ENCODE assay signal across 22 cellular contexts in the genomic region with DNA sequence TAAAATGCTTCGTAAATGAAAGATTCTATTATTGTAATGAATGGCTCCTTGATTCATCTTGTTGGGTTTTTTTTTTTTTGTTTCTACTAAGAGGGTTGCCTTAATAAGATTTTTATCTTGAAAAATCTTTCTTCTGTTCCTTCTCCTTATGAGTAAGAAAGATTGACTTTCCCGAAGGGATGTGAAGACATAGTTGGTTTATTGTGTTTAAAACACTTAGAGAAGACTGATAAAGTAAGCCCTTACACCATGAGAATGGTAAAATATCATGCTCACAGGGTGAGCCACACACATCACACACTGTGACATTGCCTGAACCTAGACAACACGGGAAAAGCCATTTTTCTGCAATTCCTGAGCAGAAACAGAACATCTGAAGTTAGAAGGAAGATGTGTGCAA.
"Had no signal": no experiment of that assay in that cellular context is flagged by ENCODE, and none has a peak within 500 bp of the region (broad histone marks: within the 10 kb centered on the region; RNA-seq: fewer than 3 reads in every experiment).

No MANE protein-coding gene starts in this region.

- DNase-seq: colonic mucosa; dermis blood vessel endothelial cell; endodermal cell; erythroblast; foreskin keratinocyte; head of caudate nucleus; left colon; left ventricle myocardium superior; mesendoderm; naive thymus-derived CD4-positive, alpha-beta T cell; pancreas; right cardiac atrium; small intestine; stimulated activated CD4-positive, alpha-beta T cell treated with anti-CD3 and anti-CD28 coated beads, Interleukin-12 subunit alpha, Interleukin-12 subunit beta, amount 100 ng/mL, for 4 hours; stimulated activated naive CD4-positive, alpha-beta T cell; stomach; substantia nigra; transverse colon had no signal

- H3K27ac ChIP-seq: colonic mucosa, foreskin keratinocyte, hepatocyte, pancreas, stomach, thoracic aorta, transverse colon had no signal

- H3K9me3 ChIP-seq: colonic mucosa, pancreas, stomach, thoracic aorta, transverse colon had no signal

- H3K27ac Mint-ChIP-seq: endodermal cell; naive thymus-derived CD4-positive, alpha-beta T cell; progenitor cell of endocrine pancreas had no signal

- H3K4me3 Mint-ChIP-seq: endodermal cell; naive thymus-derived CD4-positive, alpha-beta T cell had no signal

- H3K4me2 ChIP-seq: hepatocyte had no signal

- ATAC-seq: foreskin keratinocyte; left colon; left ventricle myocardium superior; naive thymus-derived CD4-positive, alpha-beta T cell; pancreas; right cardiac atrium had no signal

- H2AFZ ChIP-seq: hepatocyte had no signal

- H3K27me3 ChIP-seq: colonic mucosa, foreskin keratinocyte, hepatocyte had no signal

- H3K36me3 ChIP-seq: colonic mucosa, pancreas, stomach, thoracic aorta, transverse colon had no signal

- H3K4me3 ChIP-seq: colonic mucosa, hepatocyte, lung, pancreas, stomach, thoracic aorta, transverse colon had no signal

- H3K4me1 ChIP-seq: colonic mucosa, pancreas had no signal

- H3K79me2 ChIP-seq: hepatocyte had no signal

- H3K9me3 Mint-ChIP-seq: endodermal cell had no signal
